In the genomic region with DNA sequence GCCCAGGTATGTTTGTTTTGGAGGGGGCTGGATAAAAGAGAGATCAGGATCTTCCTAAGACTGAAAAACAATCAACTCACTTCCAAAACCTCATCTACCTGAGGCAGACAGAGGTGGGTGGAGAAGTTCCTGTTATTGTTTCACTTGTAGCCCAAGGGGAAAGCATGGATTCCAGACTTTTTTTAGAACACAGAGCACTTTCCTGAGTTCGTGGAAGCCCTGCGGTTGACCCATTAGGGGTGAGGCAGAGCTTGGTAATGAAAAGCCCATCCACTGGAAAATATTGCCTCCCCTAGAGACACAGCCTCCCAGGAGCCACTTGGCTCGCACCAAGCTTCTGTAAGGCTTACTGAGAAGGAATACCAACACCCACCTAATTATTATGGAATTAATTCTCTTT, we compare ENCODE assay signal across 34 cellular contexts. TPM values are rescaled to one million over a fixed set of nuclear protein-coding genes. Genes with fewer than 3 reads are reported as not detected.
DNase-seq lines count a peak whose midpoint lies in the region; ATAC-seq and TF ChIP-seq lines count a peak whose summit lies in the region.
"Had no signal": no experiment of that assay in that cellular context is flagged by ENCODE, and none has a peak within 500 bp of the region (broad histone marks: within the 10 kb centered on the region; RNA-seq: fewer than 3 reads in every experiment).

No MANE protein-coding gene starts in this region.

- H2BK12ac ChIP-seq in trophoblast cell (ENCODE audit: low read length) = peak overlapping the region; percentile 93

- H4K12ac ChIP-seq in trophoblast cell (ENCODE audit: low read depth, low read length) = no peak overlapping the region

- no peak for DNase-seq in left ventricle myocardium inferior
- DNase-seq in Right ventricle myocardium superior = no peak
- no peak for DNase-seq in endothelial cell (ENCODE audit: low spot score)
- DNase-seq in trophoblast cell = no peak
- DNase-seq in type B pancreatic cell (ENCODE audit: extremely low spot score, unreplicated experiment) = no peak
- no peak for DNase-seq in activated naive CD4-positive, alpha-beta T cell treated with anti-CD3 and anti-CD28 coated beads, Interleukin-2, amount 10 ng/mL, durations not matched to agents 7 days and 5 days
- DNase-seq in left lung = no peak
- DNase-seq: activated CD4-positive, alpha-beta T cell treated with anti-CD3 and anti-CD28 coated beads for 36 hours; AML-193; amniotic stem cell; CD4-positive, alpha-beta T cell; cortex of kidney; effector memory CD8-positive, alpha-beta T cell; foreskin keratinocyte; NCI-H1092; NCI-H1694; NCI-H446; NCI-H82; Peyer's patch; SJCRH30; T1000 had no signal

- H3K27ac ChIP-seq in left ventricle myocardium inferior (replicated peaks) (peak overlapping the region; percentile 81), trophoblast cell (ENCODE audit: low read depth, low read length) (peak overlapping the region; percentile 97), left lung (no peak overlapping the region)
- H3K27ac ChIP-seq: foreskin keratinocyte, SJCRH30, suprapubic skin, vagina, VCaP had no signal

- H3K9me3 Mint-ChIP-seq in endothelial cell (ENCODE audit: unreplicated experiment) = no peaks in the 10 kb centered on the region
- H3K9me3 Mint-ChIP-seq in type B pancreatic cell = peaks cover 3% of the 10 kb centered on the region
- peaks cover 3% of the 10 kb centered on the region for H3K9me3 Mint-ChIP-seq in activated naive CD4-positive, alpha-beta T cell treated with anti-CD3 and anti-CD28 coated beads, Interleukin-2, amount 10 ng/mL, durations not matched to agents 7 days and 5 days
- H3K9me3 Mint-ChIP-seq: activated naive CD4-positive, alpha-beta T cell treated with anti-CD3 and anti-CD28 coated beads, Interleukin-2, amount 50 U/mL, for 24 hours; activated T-helper 2 cell treated with anti-CD3 and anti-CD28 coated beads, Interferon-gamma antibody, Interleukin-2, Interleukin-4, amounts not matched to agents 10 μg/mL and 5 μg/mL and 100 μg/mL, durations not matched to agents 14 hours and 24 hours and 36 hours; CD4-positive, alpha-beta T cell; stimulated activated effector memory CD8-positive, alpha-beta T cell treated with anti-CD3 and anti-CD28 coated beads, Interleukin-12 subunit alpha, Interleukin-12 subunit beta, amount 100 ng/mL, for 72 hours had no signal

- peak overlapping the region; percentile 95 for H4K91ac ChIP-seq in trophoblast cell (ENCODE audit: low read depth, low read length)

- CTCF ChIA-PET in activated naive CD4-positive, alpha-beta T cell treated with anti-CD3 and anti-CD28 coated beads, Interleukin-2, amount 10 ng/mL, durations not matched to agents 7 days and 5 days (lab: Charles Lee) = no interaction called here

- no peak overlapping the region for H3K14ac ChIP-seq in trophoblast cell (ENCODE audit: low read length)

- H2AK5ac ChIP-seq in trophoblast cell (ENCODE audit: low read length) = peak overlapping the region; percentile 85

- H3K9ac ChIP-seq in trophoblast cell (ENCODE audit: low read length) = no peak overlapping the region

- no peaks in the 10 kb centered on the region for H3K36me3 ChIP-seq in left ventricle myocardium inferior
- H3K36me3 ChIP-seq in trophoblast cell (ENCODE audit: control insufficient read depth in 1 of 2, insufficient read depth in 2 of 2, low read length in 2 of 2) = peaks cover 7 to 9% of the 10 kb centered on the region in 2 experiments
- H3K36me3 ChIP-seq in left lung = no peaks in the 10 kb centered on the region
- H3K36me3 ChIP-seq: Peyer's patch, SJCRH30, suprapubic skin, vagina had no signal

- H4K8ac ChIP-seq in trophoblast cell (ENCODE audit: low read depth, low read length) = peak overlapping the region; percentile 87

- peaks cover 17% of the 10 kb centered on the region for H3K4me1 Mint-ChIP-seq in endothelial cell (ENCODE audit: unreplicated experiment)
- peaks cover 28% of the 10 kb centered on the region for H3K4me1 Mint-ChIP-seq in type B pancreatic cell (ENCODE audit: unreplicated experiment)
- H3K4me1 Mint-ChIP-seq in activated naive CD4-positive, alpha-beta T cell treated with anti-CD3 and anti-CD28 coated beads, Interleukin-2, amount 10 ng/mL, durations not matched to agents 7 days and 5 days = peaks cover 35% of the 10 kb centered on the region

- H3K4ac ChIP-seq in trophoblast cell (ENCODE audit: low read depth, low read length) = no peak overlapping the region

- intact Hi-C loops in left ventricle myocardium inferior (cut with micrococcal nuclease) (no loop called here), Right ventricle myocardium superior (cut with DNase I) (no loop called here), left lung (cut with DNase I) (no loop called here)

- peaks cover 72% of the 10 kb centered on the region for H3K79me1 ChIP-seq in trophoblast cell (ENCODE audit: low read length)

- no peak overlapping the region for H2AFZ ChIP-seq in trophoblast cell (ENCODE audit: insufficient read depth, low read length, poor library complexity)

- peaks cover 17% of the 10 kb centered on the region for H3K27me3 Mint-ChIP-seq in endothelial cell (ENCODE audit: unreplicated experiment)
- no peaks in the 10 kb centered on the region for H3K27me3 Mint-ChIP-seq in type B pancreatic cell
- peaks cover 42% of the 10 kb centered on the region for H3K27me3 Mint-ChIP-seq in activated naive CD4-positive, alpha-beta T cell treated with anti-CD3 and anti-CD28 coated beads, Interleukin-2, amount 10 ng/mL, durations not matched to agents 7 days and 5 days
- H3K27me3 Mint-ChIP-seq: activated CD4-positive, alpha-beta T cell treated with anti-CD3 and anti-CD28 coated beads for 36 hours; activated naive CD4-positive, alpha-beta T cell treated with anti-CD3 and anti-CD28 coated beads, Interleukin-2, amount 50 U/mL, for 24 hours; CD4-positive, alpha-beta T cell; effector memory CD8-positive, alpha-beta T cell; memory B cell had no signal

- no peak for ATAC-seq in Right ventricle myocardium superior (ENCODE audit: poor library complexity)
- ATAC-seq in GM18873 (IDR thresholded peaks at IDR 0.05; ENCODE audit: low FRiP score, unreplicated experiment) = no peak
- no peak for ATAC-seq in left lung
- ATAC-seq: activated CD4-positive, alpha-beta T cell treated with anti-CD3 and anti-CD28 coated beads for 36 hours; effector memory CD8-positive, alpha-beta T cell; foreskin keratinocyte; K562; stimulated activated effector memory CD8-positive, alpha-beta T cell treated with anti-CD3 and anti-CD28 coated beads, Interleukin-12 subunit alpha, Interleukin-12 subunit beta, amount 100 ng/mL, for 72 hours had no signal

- H3K4me1 ChIP-seq in left ventricle myocardium inferior (peaks cover 65% of the 10 kb centered on the region), trophoblast cell (ENCODE audit: control insufficient read depth in 1 of 2, insufficient read depth in 2 of 2, low read length in 2 of 2) (peaks cover 36 to 52% of the 10 kb centered on the region in 2 experiments), left lung (peaks cover 0 to 12% of the 10 kb centered on the region in 2 donors)
- H3K4me1 ChIP-seq: foreskin keratinocyte, SJCRH30 had no signal

- H3K23ac ChIP-seq in trophoblast cell (ENCODE audit: low read length) = no peak overlapping the region

- H3K27ac Mint-ChIP-seq in endothelial cell (ENCODE audit: unreplicated experiment) = peak overlapping the region; percentile 66
- peak overlapping the region; percentile 46 for H3K27ac Mint-ChIP-seq in type B pancreatic cell
- H3K27ac Mint-ChIP-seq in activated naive CD4-positive, alpha-beta T cell treated with anti-CD3 and anti-CD28 coated beads, Interleukin-2, amount 10 ng/mL, durations not matched to agents 7 days and 5 days = no peak overlapping the region
- H3K27ac Mint-ChIP-seq: activated CD4-positive, alpha-beta T cell treated with anti-CD3 and anti-CD28 coated beads for 36 hours; activated naive CD4-positive, alpha-beta T cell treated with anti-CD3 and anti-CD28 coated beads, Interleukin-2, amount 50 U/mL, for 24 hours; activated T-helper 2 cell treated with anti-CD3 and anti-CD28 coated beads, Interferon-gamma antibody, Interleukin-2, Interleukin-4, amounts not matched to agents 10 μg/mL and 5 μg/mL and 100 μg/mL, durations not matched to agents 14 hours and 24 hours and 36 hours; CD4-positive, alpha-beta T cell; effector memory CD8-positive, alpha-beta T cell; memory B cell; stimulated activated effector memory CD8-positive, alpha-beta T cell treated with anti-CD3 and anti-CD28 coated beads, Interleukin-12 subunit alpha, Interleukin-12 subunit beta, amount 100 ng/mL, for 72 hours had no signal

- peak overlapping the region; percentile 93 for H2BK120ac ChIP-seq in trophoblast cell (ENCODE audit: insufficient read depth, low read length, poor library complexity)

- H3K36me3 Mint-ChIP-seq in endothelial cell (ENCODE audit: low read depth, unreplicated experiment) (peaks cover 3% of the 10 kb centered on the region), type B pancreatic cell (no peaks in the 10 kb centered on the region)
- no peaks in the 10 kb centered on the region for H3K36me3 Mint-ChIP-seq in activated naive CD4-positive, alpha-beta T cell treated with anti-CD3 and anti-CD28 coated beads, Interleukin-2, amount 10 ng/mL, durations not matched to agents 7 days and 5 days
- H3K36me3 Mint-ChIP-seq: memory B cell had no signal

- WGBS in trophoblast cell (ENCODE audit: extremely low coverage, insufficient coverage, insufficient read length) = no CpG with 5 or more reads among the region's 3 CpGs

- H2BK5ac ChIP-seq in trophoblast cell (ENCODE audit: low read depth, low read length, poor library complexity) = peak overlapping the region; percentile 99

- H3K9me3 ChIP-seq in left ventricle myocardium inferior (replicated peaks) = no peaks in the 10 kb centered on the region
- no peaks in the 10 kb centered on the region for H3K9me3 ChIP-seq in trophoblast cell (ENCODE audit: insufficient read depth, low read depth, low read length)
- H3K9me3 ChIP-seq in left lung = no peaks in the 10 kb centered on the region
- H3K9me3 ChIP-seq: Peyer's patch, SJCRH30, suprapubic skin, vagina had no signal

- H3K4me3 Mint-ChIP-seq in endothelial cell (ENCODE audit: unreplicated experiment) = no peak overlapping the region
- H3K4me3 Mint-ChIP-seq in type B pancreatic cell = no peak overlapping the region
- H3K4me3 Mint-ChIP-seq in activated naive CD4-positive, alpha-beta T cell treated with anti-CD3 and anti-CD28 coated beads, Interleukin-2, amount 10 ng/mL, durations not matched to agents 7 days and 5 days = no peak overlapping the region
- H3K4me3 Mint-ChIP-seq: activated CD4-positive, alpha-beta T cell treated with anti-CD3 and anti-CD28 coated beads for 36 hours; activated naive CD4-positive, alpha-beta T cell treated with anti-CD3 and anti-CD28 coated beads, Interleukin-2, amount 50 U/mL, for 24 hours; CD4-positive, alpha-beta T cell; effector memory CD8-positive, alpha-beta T cell; memory B cell; stimulated activated effector memory CD8-positive, alpha-beta T cell treated with anti-CD3 and anti-CD28 coated beads, Interleukin-12 subunit alpha, Interleukin-12 subunit beta, amount 100 ng/mL, for 72 hours had no signal

- H3K4me3 ChIP-seq in left ventricle myocardium inferior (no peak overlapping the region), trophoblast cell (ENCODE audit: low read depth, low read length) (no peak overlapping the region), left lung (no peak overlapping the region)
- H3K4me3 ChIP-seq: K562, Peyer's patch, SJCRH30, suprapubic skin, vagina had no signal

- H3K27me3 ChIP-seq in left ventricle myocardium inferior (ENCODE audit: low read depth) (no peaks in the 10 kb centered on the region), trophoblast cell (ENCODE audit: insufficient read depth, low read length) (no peaks in the 10 kb centered on the region), left lung (no peaks in the 10 kb centered on the region)
- H3K27me3 ChIP-seq: foreskin keratinocyte, Peyer's patch, suprapubic skin, vagina had no signal

- no peak for TF ChIP-seq CTCF in left ventricle myocardium inferior (IDR thresholded peaks at IDR 0.05; ENCODE audit: borderline replicate concordance)
- no peak for TF ChIP-seq CTCF in endothelial cell (IDR thresholded peaks at IDR 0.05; ENCODE audit: unreplicated experiment)
- TF ChIP-seq CTCF in type B pancreatic cell (conservative IDR thresholded peaks at IDR 0.05) = no peak
- no peak for TF ChIP-seq CTCF in left lung (IDR thresholded peaks at IDR 0.05)

- H3K18ac ChIP-seq in trophoblast cell (ENCODE audit: low read length) = no peak overlapping the region

- H3K79me2 ChIP-seq in trophoblast cell (ENCODE audit: control insufficient read depth, insufficient read depth, low read length, poor library complexity) = peaks cover 22% of the 10 kb centered on the region

- peak overlapping the region; percentile 20 for H3K4me2 ChIP-seq in trophoblast cell (ENCODE audit: low read length)

RNA-seq across cellular contexts. Expression of a gene that starts 4.0 kb away (rescaled TPM):
- total RNA-seq in left ventricle myocardium inferior = 36.4 TPM
- 31.1 TPM for total RNA-seq in Right ventricle myocardium superior
- total RNA-seq in endothelial cell (ENCODE audit: unreplicated experiment) = 70.9 TPM
- polyA plus RNA-seq in trophoblast cell (2013) = 66.7 and 70.3 TPM in 2 replicates
- 45.2 and 48.3 TPM in 2 replicates for total RNA-seq in type B pancreatic cell (ENCODE audit: low replicate concordance)
- total RNA-seq in left lung = 10 to 100 TPM; 70.3 to 75.8 TPM

RNA-seq across cellular contexts. Expression of a gene that starts 31.1 kb away (rescaled TPM):
- total RNA-seq in left ventricle myocardium inferior = 0.44 TPM
- total RNA-seq in Right ventricle myocardium superior = 0.46 TPM
- not detected for total RNA-seq in endothelial cell (ENCODE audit: unreplicated experiment)
- polyA plus RNA-seq in trophoblast cell (2013) = 1.4 and 1.5 TPM in 2 replicates
- total RNA-seq in type B pancreatic cell (ENCODE audit: low replicate concordance) = not detected in 2 replicates
- total RNA-seq in left lung = not detected
- total RNA-seq: A673; activated CD4-positive, alpha-beta T cell treated with anti-CD3 and anti-CD28 coated beads for 36 hours; activated T-helper 2 cell treated with anti-CD3 and anti-CD28 coated beads, Interferon-gamma antibody, Interleukin-2, Interleukin-4, amounts not matched to agents 10 μg/mL and 5 μg/mL and 100 μg/mL, durations not matched to agents 14 hours and 24 hours and 36 hours; CD4-positive, alpha-beta T cell; foreskin keratinocyte; H4; K562; myocyte; Peyer's patch; posterior vena cava; SJCRH30; suprapubic skin; vagina had no signal
- polyA plus RNA-seq: foreskin keratinocyte, K562 had no signal

RNA-seq across cellular contexts. Expression of a gene that starts 55.2 kb away (rescaled TPM):
- 18.3 TPM for total RNA-seq in left ventricle myocardium inferior
- 10.9 TPM for total RNA-seq in Right ventricle myocardium superior
- total RNA-seq in endothelial cell (ENCODE audit: unreplicated experiment) = 5.3 TPM
- 43.1 and 44.2 TPM in 2 replicates for polyA plus RNA-seq in trophoblast cell (2013)
- total RNA-seq in type B pancreatic cell (ENCODE audit: low replicate concordance) = 4.6 and 53.5 TPM in 2 replicates
- 100 to 1,000 TPM in 1 of 2 donors, 10 to 100 TPM in 1; 64.8 to 116 TPM for total RNA-seq in left lung
- total RNA-seq: activated T-helper 2 cell treated with anti-CD3 and anti-CD28 coated beads, Interferon-gamma antibody, Interleukin-2, Interleukin-4, amounts not matched to agents 10 μg/mL and 5 μg/mL and 100 μg/mL, durations not matched to agents 14 hours and 24 hours and 36 hours; CD4-positive, alpha-beta T cell had no signal

Comparison
In these comparisons a context has a peak if more than half of its experiments do, and no peak if none do; other contexts are left out.
1. H3K27ac ChIP-seq: peak in left ventricle myocardium inferior (single experiment) and trophoblast cell (single experiment); none in left lung (0 of 2).